Comparison of ENCODE assay signal across 2 cellular contexts in genomic region chr18:54238181-54238936, GRCh38.
TF ChIP-seq lines count a peak whose summit lies in the region.

No MANE protein-coding gene starts in this region.

TF ChIP-seq in liver, 16 proteins besides CTCF, POLR2A, EP300 and RAD21:
- TF ChIP-seq NR2F2 (IDR thresholded peaks at IDR 0.05) (peak; percentile 31), YY1 (IDR thresholded peaks at IDR 0.05) (no peak), GABPA (IDR thresholded peaks at IDR 0.05 in 1 of 2, conservative IDR thresholded peaks at IDR 0.05 in 1 of 2) (no peak)
TF ChIP-seq in liver: peak in this region for 1.

TF ChIP-seq in HepG2, 621 proteins besides CTCF, POLR2A, EP300 and RAD21:
- TF ChIP-seq SMAD1 (CRISPR knock-in tag; IDR thresholded peaks at IDR 0.05; ENCODE audit: borderline replicate concordance, low read depth), result no peak
- no peak for TF ChIP-seq ZNF224 (CRISPR knock-in tag; IDR thresholded peaks at IDR 0.05)
- TF ChIP-seq ZNF343 (CRISPR knock-in tag; IDR thresholded peaks at IDR 0.05), result no peak
- no peak for TF ChIP-seq ZHX1 (CRISPR knock-in tag; IDR thresholded peaks at IDR 0.05; ENCODE audit: low read depth)
- TF ChIP-seq HOXA5 (CRISPR knock-in tag; IDR thresholded peaks at IDR 0.05), result no peak
- no peak for TF ChIP-seq DPF2 (CRISPR knock-in tag; IDR thresholded peaks at IDR 0.05; ENCODE audit: borderline replicate concordance, low read depth)
